Comparison of ENCODE assay signal across 8 cellular contexts in genomic region chr1:92486251-92487077, GRCh38. TPM values are rescaled to one million over a fixed set of nuclear protein-coding genes. Genes with fewer than 3 reads are reported as not detected.
DNase-seq lines count a peak whose midpoint lies in the region; ATAC-seq and TF ChIP-seq lines count a peak whose summit lies in the region.

Gene GFI1, minus strand, starts transcription at chr1:92486925. Its CDS starts 3,438 bp downstream, at chr1:92483487.

- intact Hi-C loops in A673 (cut with micrococcal nuclease; ENCODE audit: unreplicated experiment) = loop anchor here (10.0 kb wide), 2 partner anchors 112 to 172 kb away; no protein-coding TSS in a partner anchor

- POLR2A ChIA-PET in A673 (lab: Charles Lee; ENCODE audit: low non-redundant PET) = no interaction called here

- no TSS peak for BruUV-seq in A673 (replicated peaks; lab: Mats Ljungman, UMichigan)

- DNase-seq in A673 (ENCODE audit: low spot score) = peak; percentile 12
- DNase-seq in SW480 (ENCODE audit: low spot score) = peak; percentile 83
- DNase-seq in astrocyte of the hippocampus (ENCODE audit: low read depth, low spot score) = peak; percentile 49
- no peak for DNase-seq in left lobe of liver (ENCODE audit: low spot score)
- peak; percentile 67 for DNase-seq in stimulated activated CD8-positive, alpha-beta memory T cell treated with anti-CD3 and anti-CD28 coated beads, Interleukin-12 subunit alpha, Interleukin-12 subunit beta, amount 100 ng/mL, for 4 hours (ENCODE audit: low read depth)
- no peak for DNase-seq in NCI-H128 (lab: John Stamatoyannopoulos, UW; ENCODE audit: unreplicated experiment)

- peak; percentile 35 for ATAC-seq in GM18861 (IDR thresholded peaks at IDR 0.05; ENCODE audit: unreplicated experiment)
- peak; percentile 19 for ATAC-seq in HG03108 (IDR thresholded peaks at IDR 0.05; ENCODE audit: unreplicated experiment)
- ATAC-seq in left lobe of liver = peak; percentile 29

- CTCF ChIA-PET in A673 (lab: Charles Lee) = interaction anchor here (0.7 kb wide), 1 partner anchor 195 kb away, joined by 3 read pairs; no protein-coding TSS in a partner anchor

- peaks cover 68% of the 10 kb centered on the region for H3K27me3 ChIP-seq in A673 (replicated peaks; ENCODE audit: insufficient read depth, low read depth, low read length, poor library complexity)

- peaks cover 22% of the 10 kb centered on the region for H3K4me1 ChIP-seq in A673 (ENCODE audit: insufficient read depth, low read length, poor library complexity, severe bottlenecking)

- no peak for TF ChIP-seq CTCF in A673 (conservative IDR thresholded peaks at IDR 0.05; ENCODE audit: low read depth, low read length)

- no peak within 1 kb of the TSS for H3K27ac ChIP-seq in A673 (ENCODE audit: low read depth, low read length, poor library complexity, severe bottlenecking)

- H3K9me3 ChIP-seq in A673 (ENCODE audit: low read depth, low read length, poor library complexity, severe bottlenecking) = no peaks in the 10 kb centered on the region

- no peaks in the 10 kb centered on the region for H3K36me3 ChIP-seq in A673 (ENCODE audit: insufficient read depth, low read length, poor library complexity, severe bottlenecking)

- H3K4me3 ChIP-seq in A673 (ENCODE audit: low read depth, low read length, poor library complexity, severe bottlenecking) = peak within 1 kb of the TSS; percentile 61

RNA-seq across cellular contexts. Expression of gene GFI1, which starts in this region (rescaled TPM):
- total RNA-seq in A673 (2021) (0.42 and 0.52 TPM in 2 replicates), left lobe of liver (0.38 TPM)

Comparison
In these comparisons a context has a peak if more than half of its experiments do, and no peak if none do; other contexts are left out.
1. Peak in DNase-seq and H3K4me3 ChIP-seq in A673; RNA of the gene not detected or under 1 TPM.
2. Peak in ATAC-seq in left lobe of liver; RNA of the gene not detected or under 1 TPM.
3. DNase-seq: peak in SW480 (single experiment), astrocyte of the hippocampus (single experiment) and stimulated activated CD8-positive, alpha-beta memory T cell treated with anti-CD3 and anti-CD28 coated beads, Interleukin-12 subunit alpha, Interleukin-12 subunit beta, amount 100 ng/mL, for 4 hours (single experiment); none in left lobe of liver (single experiment) and NCI-H128 (single experiment).
4. Peak in every context shown above with its lines, with median percentiles within 50 percentile points of each other: ATAC-seq.